ENCODE assay signal across 9 cellular contexts in the genomic region with DNA sequence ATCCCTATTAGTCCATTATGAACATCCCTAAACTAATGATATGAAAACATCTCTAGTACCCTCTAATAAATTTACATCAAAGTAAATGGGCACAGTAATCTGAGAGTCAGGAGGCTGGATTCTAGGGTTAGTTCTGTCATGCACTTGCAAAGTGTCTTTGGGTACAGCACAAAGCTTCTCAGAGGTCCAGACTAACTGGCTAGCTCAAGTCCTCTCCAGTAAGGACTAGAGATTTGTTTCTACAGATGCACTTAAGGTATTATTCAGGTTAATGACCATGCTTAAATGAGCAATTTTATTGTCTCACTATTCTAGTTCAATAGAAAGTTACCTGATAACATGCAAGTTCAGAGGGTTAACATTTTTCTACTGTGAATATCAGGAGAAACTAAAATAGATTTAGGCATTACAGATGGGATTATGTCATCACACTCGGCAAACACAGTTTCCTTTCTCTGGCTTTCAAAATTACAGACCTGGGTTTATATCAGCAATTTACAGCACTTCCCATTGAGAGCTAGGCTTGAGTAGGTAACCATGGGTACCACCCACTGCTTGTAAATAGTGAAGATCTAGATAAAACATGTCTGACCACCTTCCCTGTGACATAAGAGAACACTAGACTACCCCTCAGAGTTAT.
DNase-seq lines count a peak whose midpoint lies in the region; ATAC-seq, FAIRE-seq and TF ChIP-seq lines count a peak whose summit lies in the region.
"Had no signal": no experiment of that assay in that cellular context is flagged by ENCODE, and none has a peak within 500 bp of the region (broad histone marks: within the 10 kb centered on the region; RNA-seq: fewer than 3 reads in every experiment).

No MANE protein-coding gene starts in this region.

- FAIRE-seq in small intestine (lab: Jason Lieb, UNC): no peak
- no peak for FAIRE-seq in urothelium cell line (lab: Jason Lieb, UNC)

- no peaks in the 10 kb centered on the region for H3K27me3 ChIP-seq in small intestine (ENCODE audit: control insufficient read depth in 2 of 2, insufficient read depth in 2 of 2, low read length in 2 of 2)
- H3K27me3 ChIP-seq: neutrophil had no signal

- TF ChIP-seq CTCF in cardiac fibroblast (IDR thresholded peaks at IDR 0.05; ENCODE audit: low read depth, low read length): no peak

- H3K9me3 ChIP-seq in small intestine (ENCODE audit: control insufficient read depth, low read depth): no peaks in the 10 kb centered on the region
- H3K9me3 ChIP-seq: neutrophil had no signal

- no peak overlapping the region for H3K4me3 ChIP-seq in cardiac fibroblast (replicated peaks in 1 of 2; ENCODE audit: low read depth in 2 of 2, low read length in 2 of 2)
- no peak overlapping the region for H3K4me3 ChIP-seq in small intestine (ENCODE audit: low read depth in 1 of 2, low read length in 2 of 2)

- ATAC-seq in GM18517 (IDR thresholded peaks at IDR 0.05; ENCODE audit: unreplicated experiment) (no peak), HG03159 (IDR thresholded peaks at IDR 0.05; ENCODE audit: unreplicated experiment) (no peak)

- WGBS in small intestine, 3 donors: 16 to 31% (median 26%) methylated on average over 1 of the region's 1 CpG

- no peaks in the 10 kb centered on the region for H3K36me3 ChIP-seq in small intestine (ENCODE audit: control insufficient read depth in 2 of 2, insufficient read depth in 2 of 2, low read length in 2 of 2)
- H3K36me3 ChIP-seq: neutrophil had no signal

- H3K4me1 ChIP-seq in small intestine (ENCODE audit: control insufficient read depth in 2 of 2, insufficient read depth in 1 of 2, low read depth in 1 of 2, low read length in 1 of 2): peaks cover 0 to 3% of the 10 kb centered on the region in 2 donors

- DNase-seq in activated gamma-delta T cell treated with Interleukin-2 at 50 U/mL for 16 hours: peak; percentile 10
- no peak for DNase-seq in activated gamma-delta T cell (lab: John Stamatoyannopoulos, UW)
- DNase-seq in NCI-H510A treated with DMSO at 0.1 percent for 48 hours (lab: John Stamatoyannopoulos, UW): peak; percentile 47
- DNase-seq in cardiac fibroblast (ENCODE audit: low read depth in 2 of 2): peak; percentile 46 to 52
- DNase-seq in small intestine: peak; percentile 43
- no peak for DNase-seq in urothelium cell line (ENCODE audit: low spot score)

- peak overlapping the region in 1 of 2 donors; percentile 74 for H3K27ac ChIP-seq in small intestine (ENCODE audit: low read depth in 1 of 2, low read length in 1 of 2)
- H3K27ac ChIP-seq: neutrophil had no signal

Comparison
In these comparisons a context has a peak if more than half of its experiments do, and no peak if none do; other contexts are left out.
1. DNase-seq: peak in activated gamma-delta T cell treated with Interleukin-2 at 50 U/mL for 16 hours (single experiment), NCI-H510A treated with DMSO at 0.1 percent for 48 hours (single experiment), cardiac fibroblast (2 of 2) and small intestine (single experiment); none in activated gamma-delta T cell (single experiment) and urothelium cell line (single experiment).